In the genomic region with DNA sequence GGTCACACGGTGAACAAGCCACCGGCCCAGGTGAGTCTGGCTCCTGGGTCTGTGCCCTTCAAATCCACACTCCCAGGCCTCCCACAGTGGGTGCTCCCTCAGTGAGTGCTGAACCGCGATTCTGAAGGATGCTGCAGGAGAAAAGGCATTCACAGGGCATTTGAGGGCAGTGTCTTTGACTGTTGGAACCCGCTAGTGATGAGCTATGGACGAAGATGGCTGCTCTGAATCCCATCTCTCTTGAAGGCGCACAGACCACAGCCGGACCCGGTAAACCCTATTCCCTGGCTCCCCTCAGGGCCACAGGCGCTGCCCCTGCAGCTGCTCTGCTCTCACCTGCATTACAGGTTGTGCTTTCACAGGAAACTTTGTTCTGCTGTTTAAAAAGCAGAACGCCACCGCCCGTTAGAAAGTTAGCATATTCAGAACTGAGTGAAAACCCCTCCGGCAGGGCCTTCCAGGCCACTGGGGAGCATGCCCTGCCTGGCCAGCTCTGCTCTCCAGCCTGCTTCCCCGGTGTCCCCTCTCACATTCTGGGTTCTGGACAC, we compare ENCODE assay signal across 10 cellular contexts. TPM values are rescaled to one million over a fixed set of nuclear protein-coding genes. Genes with fewer than 3 reads are reported as not detected.
DNase-seq lines count a peak whose midpoint lies in the region; ATAC-seq and TF ChIP-seq lines count a peak whose summit lies in the region.
"Had no signal": no experiment of that assay in that cellular context is flagged by ENCODE, and none has a peak within 500 bp of the region (broad histone marks: within the 10 kb centered on the region; RNA-seq: fewer than 3 reads in every experiment).

No MANE protein-coding gene starts in this region.

- ATAC-seq in lung (ENCODE audit: insufficient read depth, low FRiP score) = no peak

- in situ Hi-C loops in G401 (cut with HindIII; ENCODE audit: low sequenced_read_pairs) = no loop called here

- TF ChIP-seq CTCF in OCI-LY3 (IDR thresholded peaks at IDR 0.05; ENCODE audit: low read depth, low read length) (peak; percentile 25; the same call in 1 of the 2 replicates), cardiac fibroblast (IDR thresholded peaks at IDR 0.05; ENCODE audit: low read depth, low read length) (no peak), lung (IDR thresholded peaks at IDR 0.05; ENCODE audit: control extremely low read depth, extremely low read depth) (no peak), suprapubic skin (IDR thresholded peaks at IDR 0.05) (no peak)

- peak overlapping the region; percentile 81 for H3K9ac ChIP-seq in OCI-LY3 (ENCODE audit: low read length)

- WGBS in lung, 2 donors = 76 to 80% methylated on average over 15 of the region's 15 CpGs
- WGBS in suprapubic skin = 73% methylated on average over 13 of the region's 15 CpGs

- no peak for DNase-seq in cardiac fibroblast (ENCODE audit: low read depth in 2 of 2)
- DNase-seq in lung (ENCODE audit: low spot score) = no peak
- DNase-seq in suprapubic skin (ENCODE audit: low spot score in 2 of 2) = peak; percentile 54 to 64
- no peak for DNase-seq in AG20443 (ENCODE audit: low spot score)
- no peak for DNase-seq in NCI-H226
- no peak for DNase-seq in G401 (ENCODE audit: low spot score)
- DNase-seq: DMS53, NCI-H146, T-helper 9 cell had no signal

- TF ChIP-seq POLR2A in suprapubic skin (IDR thresholded peaks at IDR 0.05) = no peak

- peak overlapping the region; percentile 78 for H3K4me3 ChIP-seq in OCI-LY3 (ENCODE audit: low read length)
- H3K4me3 ChIP-seq in cardiac fibroblast (replicated peaks in 1 of 2; ENCODE audit: low read depth in 2 of 2, low read length in 2 of 2) = peak overlapping the region; percentile 25 to 60
- H3K4me3 ChIP-seq in lung = peak overlapping the region; percentile 66
- H3K4me3 ChIP-seq in suprapubic skin = peak overlapping the region; percentile 63

- peak overlapping the region; percentile 66 for H3K27ac ChIP-seq in OCI-LY3 (ENCODE audit: low read length)
- H3K27ac ChIP-seq in lung (ENCODE audit: low read depth in 1 of 2, low read length in 1 of 2) = peak overlapping the region in 1 of 2 donors; percentile 81
- no peak overlapping the region for H3K27ac ChIP-seq in suprapubic skin

- H3K27me3 ChIP-seq in OCI-LY3 (ENCODE audit: low read depth, low read length) (no peaks in the 10 kb centered on the region), lung (ENCODE audit: control insufficient read depth, insufficient read depth) (no peaks in the 10 kb centered on the region), suprapubic skin (peaks cover 15% of the 10 kb centered on the region)

- H4K20me1 ChIP-seq in OCI-LY3 (ENCODE audit: insufficient read depth, low read length) = peaks cover 6% of the 10 kb centered on the region; the same call in 1 of the 2 replicates

- H3K4me1 ChIP-seq in OCI-LY3 (ENCODE audit: low read length) = peaks cover 74% of the 10 kb centered on the region
- peaks cover 0 to 8% of the 10 kb centered on the region in 2 donors for H3K4me1 ChIP-seq in lung (ENCODE audit: control insufficient read depth in 2 of 2, insufficient read depth in 2 of 2, low read length in 2 of 2)
- peaks cover 34% of the 10 kb centered on the region for H3K4me1 ChIP-seq in suprapubic skin

- no peak for TF ChIP-seq EP300 in suprapubic skin (IDR thresholded peaks at IDR 0.05)

- no peak overlapping the region for H2AFZ ChIP-seq in OCI-LY3 (ENCODE audit: low read depth, low read length)

- peaks cover 50% of the 10 kb centered on the region for H3K79me2 ChIP-seq in OCI-LY3 (ENCODE audit: low read length)

- peak overlapping the region; percentile 92 for H3K4me2 ChIP-seq in OCI-LY3 (ENCODE audit: low read length)

- H3K9me3 ChIP-seq in OCI-LY3 (ENCODE audit: insufficient read depth, low read length) (no peaks in the 10 kb centered on the region), lung (ENCODE audit: control insufficient read depth in 2 of 2, insufficient read depth in 1 of 2, low read length in 1 of 2) (no peaks in the 10 kb centered on the region), suprapubic skin (no peaks in the 10 kb centered on the region)

- H3K36me3 ChIP-seq in OCI-LY3 (replicated peaks; ENCODE audit: low read depth, low read length) = peaks cover 63% of the 10 kb centered on the region
- H3K36me3 ChIP-seq in lung (ENCODE audit: control insufficient read depth in 2 of 2, insufficient read depth in 2 of 2, low read length in 2 of 2) = peaks cover 0 to 5% of the 10 kb centered on the region in 2 donors
- peaks cover 12% of the 10 kb centered on the region for H3K36me3 ChIP-seq in suprapubic skin

RNA-seq across cellular contexts. Expression of a gene that starts 3.2 kb away (rescaled TPM):
- total RNA-seq in lung (10 to 100 TPM; 38.3 to 69.9 TPM), suprapubic skin (10 to 100 TPM; 10.4 to 23.2 (median 17.5) TPM)
- polyA plus RNA-seq in lung = 100 to 1,000 TPM; 100 to 159 TPM
- total RNA-seq in G401 (2014; rRNA removed; shearing (Covaris generic)) = 0.49 TPM in 1 of 2 replicates, not detected in the other

Comparison
In these comparisons a context has a peak if more than half of its experiments do, and no peak if none do; other contexts are left out.
1. DNase-seq: peak in suprapubic skin (2 of 2); none in cardiac fibroblast (0 of 2), lung (single experiment), AG20443 (single experiment), NCI-H226 (single experiment) and G401 (single experiment).
2. Peak in every context shown above with its lines, with median percentiles within 50 percentile points of each other: H3K4me3 ChIP-seq.